8 cellular contexts compared by ENCODE assay signal in genomic region chr5:123748239-123748638, GRCh38.
"Had no signal": no experiment of that assay in that cellular context is flagged by ENCODE, and none has a peak within 500 bp of the region (broad histone marks: within the 10 kb centered on the region; RNA-seq: fewer than 3 reads in every experiment).

No MANE protein-coding gene starts in this region.

- H3K4me3 ChIP-seq: GM23248, HAP-1 had no signal

- DNase-seq: GM23248, GOT3, H7, H9, HCEC 1CT, HFFc6 had no signal

- H3K9me3 ChIP-seq: HAP-1 had no signal

- H3K27ac Mint-ChIP-seq: H9, HFFc6 had no signal

- H3K27ac ChIP-seq: GM23248 had no signal

- H3K36me3 ChIP-seq: HAP-1 had no signal

- H2AFZ ChIP-seq: GM23248 had no signal

- ATAC-seq: HCT116 had no signal

- H3K4me3 Mint-ChIP-seq: H9, HFFc6 had no signal

- H3K9me3 Mint-ChIP-seq: H9, HFFc6 had no signal

- H3K9ac ChIP-seq: GM23248 had no signal
